In the genomic region with DNA sequence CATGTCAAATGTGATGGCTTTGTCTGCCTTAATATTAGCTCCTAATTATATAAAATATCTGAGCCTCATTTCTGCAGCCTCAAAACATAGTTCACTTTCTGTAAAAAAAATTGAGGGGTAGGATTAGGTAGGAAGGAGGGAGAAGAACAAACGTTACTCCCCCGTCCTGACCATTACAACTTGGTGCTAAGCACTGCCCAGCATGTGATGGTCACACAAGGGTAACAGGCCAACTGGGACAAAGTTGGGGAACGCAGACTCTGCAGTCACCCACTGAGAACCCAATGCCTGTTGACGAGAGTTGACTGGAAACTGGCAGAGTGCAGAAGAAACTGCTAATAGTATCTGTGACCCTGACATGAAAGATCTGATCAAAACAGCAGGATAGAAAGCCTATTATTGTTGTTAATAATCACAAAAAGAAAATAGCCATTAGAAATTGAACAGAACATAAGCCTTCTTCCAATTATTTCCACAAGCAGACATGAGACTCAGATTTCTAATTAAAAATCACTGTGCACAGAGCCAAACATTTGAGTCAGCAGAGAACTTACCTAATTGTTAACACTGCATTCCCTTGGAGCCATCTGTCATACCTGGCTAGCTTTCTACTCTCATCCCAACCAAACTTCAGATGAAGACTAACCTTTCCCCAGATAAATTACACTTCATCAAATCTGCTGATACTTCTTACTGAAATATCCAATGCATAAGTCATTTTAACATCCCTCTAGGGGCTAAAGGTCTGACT, we compare ENCODE assay signal across 8 cellular contexts. TPM values are rescaled to one million over a fixed set of nuclear protein-coding genes. Genes with fewer than 3 reads are reported as not detected.
DNase-seq lines count a peak whose midpoint lies in the region; ATAC-seq and TF ChIP-seq lines count a peak whose summit lies in the region.

No MANE protein-coding gene starts in this region.

- ATAC-seq in GM19452 (IDR thresholded peaks at IDR 0.05; ENCODE audit: unreplicated experiment) (peak; percentile 19), left ventricle myocardium superior (peak; percentile 78)

- H3K27ac ChIP-seq in OCI-LY1 (ENCODE audit: low read depth, low read length, poor library complexity, severe bottlenecking) = no peak overlapping the region
- H3K27ac ChIP-seq in stomach = peak overlapping the region; percentile 81 to 90 (median 86)

- H3K4me1 Mint-ChIP-seq in activated T-helper 2 cell treated with anti-CD3 and anti-CD28 coated beads, Interferon-gamma antibody, Interleukin-2, Interleukin-4, amounts not matched to agents 10 μg/mL and 5 μg/mL and 100 μg/mL, durations not matched to agents 14 hours and 24 hours and 36 hours (ENCODE audit: low read depth) = peaks cover 36% of the 10 kb centered on the region

- no peaks in the 10 kb centered on the region for H4K20me1 ChIP-seq in OCI-LY1 (ENCODE audit: insufficient read depth, low read length)

- TF ChIP-seq EP300 in stomach (IDR thresholded peaks at IDR 0.05) = no peak

- H3K4me1 ChIP-seq in OCI-LY1 (ENCODE audit: insufficient read depth, low read length, severe bottlenecking) (peaks cover 17% of the 10 kb centered on the region), stomach (peaks cover 47 to 95% (median 82%) of the 10 kb centered on the region in 4 donors)

- no peaks in the 10 kb centered on the region for H3K36me3 Mint-ChIP-seq in activated T-helper 2 cell treated with anti-CD3 and anti-CD28 coated beads, Interferon-gamma antibody, Interleukin-2, Interleukin-4, amounts not matched to agents 10 μg/mL and 5 μg/mL and 100 μg/mL, durations not matched to agents 14 hours and 24 hours and 36 hours (ENCODE audit: low read depth)

- no peak for TF ChIP-seq POLR2A in stomach (IDR thresholded peaks at IDR 0.05)

- no peak overlapping the region for H3K9ac ChIP-seq in OCI-LY1 (ENCODE audit: low read length)

- H3F3A ChIP-seq in OCI-LY1 (ENCODE audit: insufficient read depth, low read length) = no peaks in the 10 kb centered on the region

- H3K4me2 ChIP-seq in OCI-LY1 (ENCODE audit: low read length) = 0 out of 2 replicates have a peak overlapping the region, but pooled peaks have one; percentile 6

- DNase-seq in left ventricle myocardium superior (peak; percentile 49), stomach (no peak), SHP77 (lab: John Stamatoyannopoulos, UW) (no peak), DMS153 treated with DMSO at 0.1 percent for 48 hours (lab: John Stamatoyannopoulos, UW; ENCODE audit: unreplicated experiment) (no peak), NCI-H146 (lab: John Stamatoyannopoulos, UW) (no peak)
- DNase-seq in activated T-helper 2 cell treated with anti-CD3 and anti-CD28 coated beads, Interferon-gamma antibody, Interleukin-2, Interleukin-4, amounts not matched to agents 10 μg/mL and 5 μg/mL and 100 μg/mL, durations not matched to agents 14 hours and 24 hours and 36 hours (ENCODE audit: low spot score) = no peak

- H3K9me3 Mint-ChIP-seq in activated T-helper 2 cell treated with anti-CD3 and anti-CD28 coated beads, Interferon-gamma antibody, Interleukin-2, Interleukin-4, amounts not matched to agents 10 μg/mL and 5 μg/mL and 100 μg/mL, durations not matched to agents 14 hours and 24 hours and 36 hours = no peaks in the 10 kb centered on the region

- no peak overlapping the region for H2AFZ ChIP-seq in OCI-LY1 (ENCODE audit: low read length)

- intact Hi-C loops in left ventricle myocardium superior (cut with micrococcal nuclease) (no loop called here), stomach (cut with DNase I; ENCODE audit: low total_unique reads) (no loop called here)
- intact Hi-C loops in activated T-helper 2 cell treated with anti-CD3 and anti-CD28 coated beads, Interferon-gamma antibody, Interleukin-2, Interleukin-4, amounts not matched to agents 10 μg/mL and 5 μg/mL and 100 μg/mL, durations not matched to agents 14 hours and 24 hours and 36 hours (cut with micrococcal nuclease) = no loop called here

- H3K9me3 ChIP-seq in OCI-LY1 (ENCODE audit: low read length) = no peaks in the 10 kb centered on the region
- H3K9me3 ChIP-seq in stomach = no peaks in the 10 kb centered on the region

- H3K36me3 ChIP-seq in OCI-LY1 (ENCODE audit: insufficient read depth, low read length) (no peaks in the 10 kb centered on the region), stomach (no peaks in the 10 kb centered on the region)

- WGBS in stomach, 5 donors = 42 to 65% (median 57%) methylated on average over 4 of the region's 4 CpGs

- no peak overlapping the region for H3K4me3 ChIP-seq in OCI-LY1 (ENCODE audit: low read depth, low read length, poor library complexity, severe bottlenecking)
- peak overlapping the region; percentile 17 to 22 (median 18) for H3K4me3 ChIP-seq in stomach

- H3K27ac Mint-ChIP-seq in activated T-helper 2 cell treated with anti-CD3 and anti-CD28 coated beads, Interferon-gamma antibody, Interleukin-2, Interleukin-4, amounts not matched to agents 10 μg/mL and 5 μg/mL and 100 μg/mL, durations not matched to agents 14 hours and 24 hours and 36 hours = no peak overlapping the region

- no peaks in the 10 kb centered on the region for H3K9me2 ChIP-seq in OCI-LY1 (ENCODE audit: low read depth, low read length)

- H3K4me3 Mint-ChIP-seq in activated T-helper 2 cell treated with anti-CD3 and anti-CD28 coated beads, Interferon-gamma antibody, Interleukin-2, Interleukin-4, amounts not matched to agents 10 μg/mL and 5 μg/mL and 100 μg/mL, durations not matched to agents 14 hours and 24 hours and 36 hours (ENCODE audit: low read depth) = no peak overlapping the region

- H3K27me3 Mint-ChIP-seq in activated T-helper 2 cell treated with anti-CD3 and anti-CD28 coated beads, Interferon-gamma antibody, Interleukin-2, Interleukin-4, amounts not matched to agents 10 μg/mL and 5 μg/mL and 100 μg/mL, durations not matched to agents 14 hours and 24 hours and 36 hours (ENCODE audit: low read depth) = peaks cover 39% of the 10 kb centered on the region

- TF ChIP-seq CTCF in OCI-LY1 (IDR thresholded peaks at IDR 0.05; ENCODE audit: low read length) (no peak), stomach (IDR thresholded peaks at IDR 0.05) (no peak)

- no peaks in the 10 kb centered on the region for H3K79me2 ChIP-seq in OCI-LY1 (ENCODE audit: insufficient read depth, low read length)

- H3K27me3 ChIP-seq in OCI-LY1 (ENCODE audit: insufficient read depth, low read length) = no peaks in the 10 kb centered on the region
- H3K27me3 ChIP-seq in stomach = no peaks in the 10 kb centered on the region

RNA-seq across cellular contexts. Expression of a gene that starts 5.5 kb away (rescaled TPM):
- total RNA-seq in left ventricle myocardium superior (117 TPM), stomach (100 to 1,000 TPM in 1 of 5 donors, 10 to 100 TPM in 4; 35.3 to 481 (median 48.1) TPM)
- polyA plus RNA-seq in stomach = 10 to 100 TPM in 2 of 3 donors, 1 to 10 TPM in 1; 4.6 to 12.6 (median 10.5) TPM
- total RNA-seq in activated T-helper 2 cell treated with anti-CD3 and anti-CD28 coated beads, Interferon-gamma antibody, Interleukin-2, Interleukin-4, amounts not matched to agents 10 μg/mL and 5 μg/mL and 100 μg/mL, durations not matched to agents 14 hours and 24 hours and 36 hours = 1.1 and 1.9 TPM in 2 replicates

RNA-seq across cellular contexts. Expression of a gene that starts 34.0 kb away (rescaled TPM):
- total RNA-seq in left ventricle myocardium superior (50.8 TPM), stomach (10 to 100 TPM in 3 of 5 donors, 1 to 10 TPM in 2; 5.3 to 39.3 (median 11.3) TPM)
- 10 to 100 TPM; 44.7 to 84.2 (median 50.6) TPM for polyA plus RNA-seq in stomach
- 257 and 281 TPM in 2 replicates for total RNA-seq in activated T-helper 2 cell treated with anti-CD3 and anti-CD28 coated beads, Interferon-gamma antibody, Interleukin-2, Interleukin-4, amounts not matched to agents 10 μg/mL and 5 μg/mL and 100 μg/mL, durations not matched to agents 14 hours and 24 hours and 36 hours

Comparison
In these comparisons a context has a peak if more than half of its experiments do, and no peak if none do; other contexts are left out.
1. RNA of a gene that starts 5.5 kb away (total RNA-seq): 117 TPM in left ventricle myocardium superior (single experiment) and 35.3 to 481 TPM in stomach; 1.1 to 1.9 TPM in activated T-helper 2 cell treated with anti-CD3 and anti-CD28 coated beads, Interferon-gamma antibody, Interleukin-2, Interleukin-4, amounts not matched to agents 10 μg/mL and 5 μg/mL and 100 μg/mL, durations not matched to agents 14 hours and 24 hours and 36 hours; every median in the first group is over 10 times any median in the second.